In genomic region chr16:88446061-88446460, GRCh38 we compare ENCODE assay signal across 8 cellular contexts.
"Had no signal": no experiment of that assay in that cellular context is flagged by ENCODE, and none has a peak within 500 bp of the region (broad histone marks: within the 10 kb centered on the region; RNA-seq: fewer than 3 reads in every experiment).

No MANE protein-coding gene starts in this region.

- FAIRE-seq: G401.6, GM12878, GM12891, GM12892, GM18507, GM19239 had no signal

- DNase-seq: GDM1, GF-D8 had no signal

- H3K4me3 ChIP-seq: GM12878 had no signal

- ATAC-seq: GM12878 had no signal
